13 cellular contexts compared by ENCODE assay signal in the genomic region with DNA sequence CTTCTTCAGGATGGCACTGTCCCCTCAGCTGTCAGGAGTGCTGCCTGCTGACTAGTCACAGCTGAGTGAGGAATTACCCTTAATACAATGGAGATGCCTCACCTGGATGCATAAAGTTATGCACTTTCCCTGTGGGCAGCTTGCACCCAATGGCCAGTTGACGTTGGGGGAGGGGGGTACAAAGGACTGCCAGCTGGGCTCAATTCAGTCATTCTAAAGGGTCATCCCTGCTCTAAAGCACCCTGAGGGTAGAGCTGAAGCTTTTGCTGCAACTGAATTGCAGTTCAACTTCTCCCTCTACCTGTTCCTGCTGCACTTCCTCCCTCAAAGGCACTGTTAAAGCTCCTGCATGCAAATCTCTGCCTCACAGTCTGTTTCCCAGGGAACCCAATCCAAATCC.
DNase-seq lines count a peak whose midpoint lies in the region; ATAC-seq, FAIRE-seq and TF ChIP-seq lines count a peak whose summit lies in the region.
"Had no signal": no experiment of that assay in that cellular context is flagged by ENCODE, and none has a peak within 500 bp of the region (broad histone marks: within the 10 kb centered on the region; RNA-seq: fewer than 3 reads in every experiment).

No MANE protein-coding gene starts in this region.

- no peak overlapping the region for H3K14ac ChIP-seq in H1 (ENCODE audit: insufficient read length)

- no peak overlapping the region for H2AFZ ChIP-seq in H1 (ENCODE audit: low read length)

- TF ChIP-seq CTCF in H1 (IDR thresholded peaks at IDR 0.05; ENCODE audit: control extremely low read depth in 1 of 3, insufficient read depth in 1 of 3, low read depth in 1 of 3, low read length in 3 of 3), result no peak

- H3K4me3 ChIP-seq in H1 (ENCODE audit: extremely low read depth in 1 of 4, insufficient read depth in 2 of 4, low read depth in 3 of 4, low read length in 4 of 4) (no peak overlapping the region), mesendoderm (ENCODE audit: low read length) (no peak overlapping the region)
- H3K4me3 ChIP-seq: BLaER1 had no signal

- H4K5ac ChIP-seq in H1 (ENCODE audit: insufficient read length, low read depth, low read length) (no peak overlapping the region), mesendoderm (ENCODE audit: low read length) (no peak overlapping the region)

- ATAC-seq in GM21526 (IDR thresholded peaks at IDR 0.05; ENCODE audit: low FRiP score, unreplicated experiment) (no peak), GM21381 (IDR thresholded peaks at IDR 0.05; ENCODE audit: unreplicated experiment) (no peak)

- H3K36me3 ChIP-seq in H1 (ENCODE audit: control insufficient read depth in 2 of 4, insufficient read depth in 4 of 4, low read length in 3 of 4) (no peaks in the 10 kb centered on the region), mesendoderm (ENCODE audit: control insufficient read depth, insufficient read depth, low read length) (no peaks in the 10 kb centered on the region)
- H3K36me3 ChIP-seq: BLaER1 had no signal

- peak; percentile 13 to 38 for DNase-seq in NCI-H526 (lab: John Stamatoyannopoulos, UW)
- no peak for DNase-seq in NCI-H526 treated with DMSO at 0.1 percent for 48 hours (lab: John Stamatoyannopoulos, UW)
- peak in 1 of 2 experiments; percentile 54 for DNase-seq in H1 (ENCODE audit: low read depth in 1 of 2, low spot score in 2 of 2)
- DNase-seq in mesendoderm, result peak; percentile 23
- no peak for DNase-seq in urothelium cell line (ENCODE audit: low spot score)
- DNase-seq: Caco-2; CD8-positive, alpha-beta memory T cell; KBM-7 had no signal

- H2BK20ac ChIP-seq in H1 (ENCODE audit: low read length), result no peak overlapping the region

- no peak overlapping the region for H4K91ac ChIP-seq in H1 (replicated peaks; ENCODE audit: insufficient read length, low read length)

- 41% methylated on average over 1 of the region's 1 CpG; no CpG with 5 or more reads in 1 of the 2 experiments for WGBS in H1 (ENCODE audit: extremely low coverage in 1 of 2, insufficient coverage in 1 of 2, insufficient read length in 1 of 2, insufficient replicate concordance in 2 of 2, low coverage in 1 of 2, low lambda C conversion rate in 2 of 2, missing lambda C conversion rate in 1 of 2), 2 experiments
- WGBS in mesendoderm (ENCODE audit: extremely low coverage, insufficient coverage, low lambda C conversion rate), result no CpG with 5 or more reads among the region's 1 CpG

- peak; percentile 31 to 42; a peak in 3 of 4 replicates for TF ChIP-seq RAD21 in H1 (IDR thresholded peaks at IDR 0.05 in 1 of 2, conservative IDR thresholded peaks at IDR 0.05 in 1 of 2; ENCODE audit: low read depth in 2 of 2, low read length in 2 of 2)

- H2BK12ac ChIP-seq in H1 (ENCODE audit: low read depth, low read length), result no peak overlapping the region

- TF ChIP-seq POLR2A in H1 (IDR thresholded peaks at IDR 0.05; ENCODE audit: control extremely low read depth in 1 of 2, low read depth in 2 of 2, low read length in 2 of 2), result no peak

- H3K18ac ChIP-seq in H1 (ENCODE audit: extremely low read depth, low read length), result no peak overlapping the region
- H3K18ac ChIP-seq in mesendoderm (ENCODE audit: low read length), result no peak overlapping the region

- no peak overlapping the region for H2BK15ac ChIP-seq in H1 (ENCODE audit: low read length)
- H2BK15ac ChIP-seq in mesendoderm (replicated peaks; ENCODE audit: low read depth), result no peak overlapping the region

- H3K56ac ChIP-seq in H1 (replicated peaks; ENCODE audit: insufficient read length, low read depth, low read length), result no peak overlapping the region
- H3K56ac ChIP-seq in mesendoderm (ENCODE audit: low read length), result no peak overlapping the region

- H3K4ac ChIP-seq in H1 (replicated peaks; ENCODE audit: insufficient read length, low read depth, low read length), result no peak overlapping the region
- H3K4ac ChIP-seq in mesendoderm (ENCODE audit: low read depth, low read length), result no peak overlapping the region

- TF ChIP-seq EP300 in H1 (IDR thresholded peaks at IDR 0.05; ENCODE audit: borderline replicate concordance in 1 of 2, low read depth in 2 of 2, low read length in 2 of 2), result no peak

- H3K4me2 ChIP-seq in H1 (ENCODE audit: insufficient read depth in 1 of 2, low read depth in 2 of 2, low read length in 2 of 2), result peak overlapping the region; percentile 10 to 15; a peak in 1 of 4 replicates
- H3K4me2 ChIP-seq in mesendoderm (ENCODE audit: low read length), result no peak overlapping the region
- H3K4me2 ChIP-seq: BLaER1 had no signal

- H3K9ac ChIP-seq in H1 (replicated peaks in 1 of 4; ENCODE audit: extremely low read depth in 1 of 4, low read depth in 3 of 4, low read length in 3 of 4) (no peak overlapping the region), mesendoderm (ENCODE audit: low read length) (no peak overlapping the region)
- H3K9ac ChIP-seq: BLaER1 had no signal

- H4K8ac ChIP-seq in H1 (ENCODE audit: extremely low read depth, insufficient read depth, low read length) (no peak overlapping the region), mesendoderm (ENCODE audit: low read depth, low read length) (no peak overlapping the region)

- FAIRE-seq in H1 (lab: Jason Lieb, UNC), result peak; percentile 50
- no peak for FAIRE-seq in urothelium cell line (lab: Jason Lieb, UNC)

- CTCF ChIA-PET in H1 (lab: Charles Lee; ENCODE audit: partially characterized antibody), result interaction anchor here (0.7 to 1.8 kb wide), 8 partner anchors 15 to 327 kb away, joined by 3 to 6 read pairs (median 4); no protein-coding TSS in a partner anchor

- H3K23ac ChIP-seq in H1 (ENCODE audit: insufficient read length), result no peak overlapping the region
- H3K23ac ChIP-seq in mesendoderm (ENCODE audit: low read length), result no peak overlapping the region

- H2BK5ac ChIP-seq in H1 (ENCODE audit: low read depth, low read length) (no peak overlapping the region), mesendoderm (ENCODE audit: low read length) (no peak overlapping the region)

- H3K27me3 ChIP-seq in H1 (replicated peaks in 1 of 4; ENCODE audit: control insufficient read depth in 3 of 4, extremely low read depth in 1 of 4, insufficient read depth in 3 of 4, low read length in 3 of 4) (no peaks in the 10 kb centered on the region), mesendoderm (ENCODE audit: insufficient read depth, low read length, poor library complexity) (no peaks in the 10 kb centered on the region)
- H3K27me3 ChIP-seq: BLaER1 had no signal

- H2BK120ac ChIP-seq in H1 (replicated peaks; ENCODE audit: low read depth, low read length), result no peak overlapping the region
- H2BK120ac ChIP-seq in mesendoderm (ENCODE audit: low read depth, low read length), result no peak overlapping the region

- H3K79me1 ChIP-seq in H1 (ENCODE audit: low read depth, low read length) (no peaks in the 10 kb centered on the region), mesendoderm (ENCODE audit: low read length) (no peaks in the 10 kb centered on the region)

- no peaks in the 10 kb centered on the region for H3K9me3 ChIP-seq in H1 (ENCODE audit: insufficient read depth in 2 of 2, low read depth in 1 of 2, low read length in 1 of 2)
- H3K9me3 ChIP-seq: BLaER1, Caco-2 had no signal

- POLR2A ChIA-PET in H1 (lab: Charles Lee; ENCODE audit: partially characterized antibody), result no interaction called here

- H3K79me2 ChIP-seq in H1 (ENCODE audit: control insufficient read depth in 1 of 2, insufficient read depth in 2 of 2, low read length in 2 of 2) (no peaks in the 10 kb centered on the region), mesendoderm (ENCODE audit: control insufficient read depth, insufficient read depth, low read length) (no peaks in the 10 kb centered on the region)

- H3K23me2 ChIP-seq in H1 (ENCODE audit: low read depth, low read length), result no peaks in the 10 kb centered on the region

- H3K4me1 ChIP-seq in H1 (replicated peaks in 1 of 4; ENCODE audit: control insufficient read depth in 3 of 4, insufficient read depth in 4 of 4, low read length in 3 of 4) (peaks cover 0 to 17% (median 7%) of the 10 kb centered on the region in 4 experiments; a peak in 5 of 7 replicates), mesendoderm (ENCODE audit: control insufficient read depth, low read depth, low read length) (no peaks in the 10 kb centered on the region)
- H3K4me1 ChIP-seq: BLaER1, Caco-2 had no signal

- H4K20me1 ChIP-seq in H1 (replicated peaks in 1 of 2; ENCODE audit: control insufficient read depth in 1 of 2, insufficient read depth in 2 of 2, low read length in 2 of 2), result no peaks in the 10 kb centered on the region
- H4K20me1 ChIP-seq: BLaER1 had no signal

- H2AK5ac ChIP-seq in H1 (ENCODE audit: low read depth, low read length), result no peak overlapping the region
- H2AK5ac ChIP-seq in mesendoderm (ENCODE audit: low read length), result no peak overlapping the region

- H3K27ac ChIP-seq in H1 (ENCODE audit: low read depth, low read length) (no peak overlapping the region), mesendoderm (ENCODE audit: low read depth, low read length) (no peak overlapping the region)
- H3K27ac ChIP-seq: 22Rv1, BLaER1, HL-60 had no signal

TF ChIP-seq in H1, 55 proteins besides CTCF, POLR2A, EP300 and RAD21 (continues in another document):
- TF ChIP-seq CHD2 (IDR thresholded peaks at IDR 0.05; ENCODE audit: low read length), result no peak
- no peak for TF ChIP-seq RNF2 (IDR thresholded peaks at IDR 0.05; ENCODE audit: borderline replicate concordance, low read depth, low read length, missing control alignments, poor library complexity, severe bottlenecking)
- no peak for TF ChIP-seq SP4 (IDR thresholded peaks at IDR 0.05; ENCODE audit: low read length)
- no peak for TF ChIP-seq SIX5 (IDR thresholded peaks at IDR 0.05; ENCODE audit: low read depth, low read length)

Comparison
In these comparisons a context has a peak if more than half of its experiments do, and no peak if none do; other contexts are left out.
1. DNase-seq: peak in NCI-H526 (2 of 2) and mesendoderm (single experiment); none in NCI-H526 treated with DMSO at 0.1 percent for 48 hours (single experiment) and urothelium cell line (single experiment).